In the genomic region with DNA sequence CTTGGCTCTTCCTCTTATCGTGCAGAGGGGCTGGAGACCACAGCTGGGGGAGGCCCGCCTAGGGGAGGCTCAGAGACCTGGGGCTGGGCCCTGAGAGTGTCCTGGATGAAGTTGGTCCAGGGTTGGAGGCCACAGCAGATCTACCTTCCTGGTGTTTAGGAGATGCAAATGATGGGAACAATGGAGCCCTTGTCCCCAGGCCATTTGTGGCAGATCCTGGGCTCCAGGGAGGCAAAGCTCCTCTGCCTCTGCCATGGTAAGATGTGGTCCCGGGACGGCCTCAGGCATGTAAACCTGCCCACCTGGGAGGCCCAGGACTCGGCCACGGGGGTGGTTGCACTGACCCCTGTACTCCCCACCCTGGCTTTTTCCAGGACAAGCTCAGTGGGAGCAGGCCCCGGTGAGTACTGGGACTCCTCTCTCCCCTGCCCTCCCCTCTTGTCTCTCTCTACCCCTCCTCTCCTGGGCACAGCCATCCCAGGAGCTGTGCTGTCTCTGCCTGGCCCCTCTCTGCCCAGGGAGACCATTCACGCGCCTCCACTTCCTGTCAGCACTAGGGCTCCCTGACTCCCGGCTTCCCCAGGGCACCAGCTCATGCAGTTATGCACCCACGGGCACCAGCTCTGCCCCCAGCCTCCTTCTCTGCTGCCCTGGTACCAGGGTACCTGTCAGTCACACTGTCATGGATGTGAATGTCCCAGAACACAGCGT, we compare ENCODE assay signal across 18 cellular contexts. TPM values are rescaled to one million over a fixed set of nuclear protein-coding genes. Genes with fewer than 3 reads are reported as not detected.
DNase-seq lines count a peak whose midpoint lies in the region; ATAC-seq and TF ChIP-seq lines count a peak whose summit lies in the region.
"Had no signal": no experiment of that assay in that cellular context is flagged by ENCODE, and none has a peak within 500 bp of the region (broad histone marks: within the 10 kb centered on the region; RNA-seq: fewer than 3 reads in every experiment).

No MANE protein-coding gene starts in this region.

- H4K20me1 ChIP-seq in DND-41 (ENCODE audit: insufficient read depth, low read length), result no peaks in the 10 kb centered on the region
- H4K20me1 ChIP-seq in Loucy (ENCODE audit: insufficient read depth, low read length, poor library complexity, severe bottlenecking), result no peaks in the 10 kb centered on the region
- no peaks in the 10 kb centered on the region for H4K20me1 ChIP-seq in smooth muscle cell (ENCODE audit: low read depth)

- no peaks in the 10 kb centered on the region for H3K79me2 ChIP-seq in DND-41 (ENCODE audit: insufficient read depth, low read length)
- no peaks in the 10 kb centered on the region for H3K79me2 ChIP-seq in Loucy (ENCODE audit: insufficient read depth, low read length)
- no peaks in the 10 kb centered on the region for H3K79me2 ChIP-seq in smooth muscle cell (ENCODE audit: low read depth)

- no peak overlapping the region for H3K9ac ChIP-seq in DND-41 (ENCODE audit: low read depth, low read length)
- H3K9ac ChIP-seq in Loucy (ENCODE audit: low read depth, low read length, poor library complexity, severe bottlenecking), result no peak overlapping the region
- H3K9ac ChIP-seq in smooth muscle cell (ENCODE audit: low read depth), result no peak overlapping the region

- H3K9me3 ChIP-seq in DND-41 (ENCODE audit: insufficient read depth, low read length, severe bottlenecking) (no peaks in the 10 kb centered on the region), Loucy (ENCODE audit: insufficient read depth, low read depth, low read length) (no peaks in the 10 kb centered on the region), smooth muscle cell (replicated peaks; ENCODE audit: low read depth) (no peaks in the 10 kb centered on the region)
- H3K9me3 ChIP-seq: ascending aorta, heart right ventricle, testis had no signal

- 84% methylated on average over 12 of the region's 12 CpGs for WGBS in smooth muscle cell (ENCODE audit: low lambda C conversion rate)

- H3F3A ChIP-seq in Loucy (ENCODE audit: low read depth) (no peaks in the 10 kb centered on the region), smooth muscle cell (ENCODE audit: low read depth) (no peaks in the 10 kb centered on the region)

- no peak for TF ChIP-seq CTCF in DND-41 (IDR thresholded peaks at IDR 0.05; ENCODE audit: borderline replicate concordance, extremely low read depth, low read length, poor library complexity, severe bottlenecking)
- no peak for TF ChIP-seq CTCF in Loucy (conservative IDR thresholded peaks at IDR 0.05; ENCODE audit: low read length)
- TF ChIP-seq CTCF in smooth muscle cell (IDR thresholded peaks at IDR 0.05; ENCODE audit: borderline replicate concordance, insufficient read depth, poor library complexity, severe bottlenecking), result no peak

- H3K4me1 ChIP-seq in DND-41 (ENCODE audit: insufficient read depth, low read length) (no peaks in the 10 kb centered on the region), Loucy (ENCODE audit: insufficient read depth, low read length, poor library complexity, severe bottlenecking) (peaks cover 24% of the 10 kb centered on the region), smooth muscle cell (ENCODE audit: low read depth) (peaks cover 21% of the 10 kb centered on the region)

- no peak overlapping the region for H3K27ac ChIP-seq in DND-41 (ENCODE audit: low read length)
- H3K27ac ChIP-seq in cingulate gyrus (ENCODE audit: low read depth, low read length), result peak overlapping the region; percentile 96
- H3K27ac ChIP-seq in smooth muscle cell (ENCODE audit: low read depth), result no peak overlapping the region
- H3K27ac ChIP-seq: ascending aorta, C4-2B, testis had no signal

- H3K4me3 ChIP-seq in DND-41 (ENCODE audit: low read depth in 1 of 2, low read length in 2 of 2), result no peak overlapping the region
- H3K4me3 ChIP-seq in Loucy (ENCODE audit: low read length, poor library complexity, severe bottlenecking), result no peak overlapping the region
- H3K4me3 ChIP-seq in smooth muscle cell, result no peak overlapping the region
- H3K4me3 ChIP-seq: ascending aorta, heart right ventricle, testis had no signal

- no peaks in the 10 kb centered on the region for H3K9me2 ChIP-seq in Loucy (replicated peaks; ENCODE audit: low read depth, low read length)

- H3K4me2 ChIP-seq in DND-41 (ENCODE audit: insufficient read depth, low read length) (no peak overlapping the region), Loucy (ENCODE audit: low read depth, low read length, poor library complexity, severe bottlenecking) (peak overlapping the region; percentile 3), smooth muscle cell (no peak overlapping the region)

- H2AFZ ChIP-seq in DND-41 (ENCODE audit: low read depth, low read length), result no peak overlapping the region
- H2AFZ ChIP-seq in Loucy (ENCODE audit: low read length), result no peak overlapping the region
- H2AFZ ChIP-seq in smooth muscle cell (ENCODE audit: low read depth), result peak overlapping the region; percentile 38

- H3K36me3 ChIP-seq in DND-41 (ENCODE audit: insufficient read depth, low read length) (no peaks in the 10 kb centered on the region), Loucy (ENCODE audit: insufficient read depth, low read length) (no peaks in the 10 kb centered on the region), smooth muscle cell (ENCODE audit: low read depth) (no peaks in the 10 kb centered on the region)
- H3K36me3 ChIP-seq: ascending aorta, heart right ventricle had no signal

- H3K27me3 ChIP-seq in DND-41 (ENCODE audit: insufficient read depth, low read length, poor library complexity) (no peaks in the 10 kb centered on the region), Loucy (ENCODE audit: insufficient read depth, low read length, poor library complexity, severe bottlenecking) (no peaks in the 10 kb centered on the region), smooth muscle cell (ENCODE audit: low read depth) (no peaks in the 10 kb centered on the region)
- H3K27me3 ChIP-seq: ascending aorta, heart right ventricle, testis had no signal

- DNase-seq in DND-41 (no peak), smooth muscle cell (lab: John Stamatoyannopoulos, UW; ENCODE audit: unreplicated experiment) (no peak), NCI-H1930 (lab: John Stamatoyannopoulos, UW) (no peak)
- DNase-seq: activated gamma-delta T cell treated with Interleukin-2 at 50 U/mL for 16 hours; heart right ventricle; naive B cell; stimulated activated CD4-positive, alpha-beta T cell treated with anti-CD3 and anti-CD28 coated beads, Interleukin-4, amount 100 ng/mL, for 24 hours; testis had no signal

- ATAC-seq in DND-41 (ENCODE audit: insufficient read depth, low read depth), result peak; percentile 55
- no peak for ATAC-seq in GM19324 (IDR thresholded peaks at IDR 0.05; ENCODE audit: low FRiP score, unreplicated experiment)
- ATAC-seq in HG03565 (IDR thresholded peaks at IDR 0.05; ENCODE audit: unreplicated experiment), result no peak
- ATAC-seq: heart right ventricle had no signal

RNA-seq across cellular contexts. Expression of a gene that starts 10.9 kb away (rescaled TPM):
- total RNA-seq in smooth muscle cell, result not detected in 2 replicates
- not detected in 2 replicates for polyA plus RNA-seq in smooth muscle cell
- total RNA-seq: ascending aorta, H4, lung microvascular endothelial cell, posterior vena cava, skeletal muscle tissue had no signal

RNA-seq across cellular contexts. Expression of a gene that starts 19.2 kb away (rescaled TPM):
- 50.1 and 51.6 TPM in 2 replicates for total RNA-seq in smooth muscle cell
- polyA plus RNA-seq in smooth muscle cell, result 96.2 and 183 TPM in 2 replicates
